In the genomic region with DNA sequence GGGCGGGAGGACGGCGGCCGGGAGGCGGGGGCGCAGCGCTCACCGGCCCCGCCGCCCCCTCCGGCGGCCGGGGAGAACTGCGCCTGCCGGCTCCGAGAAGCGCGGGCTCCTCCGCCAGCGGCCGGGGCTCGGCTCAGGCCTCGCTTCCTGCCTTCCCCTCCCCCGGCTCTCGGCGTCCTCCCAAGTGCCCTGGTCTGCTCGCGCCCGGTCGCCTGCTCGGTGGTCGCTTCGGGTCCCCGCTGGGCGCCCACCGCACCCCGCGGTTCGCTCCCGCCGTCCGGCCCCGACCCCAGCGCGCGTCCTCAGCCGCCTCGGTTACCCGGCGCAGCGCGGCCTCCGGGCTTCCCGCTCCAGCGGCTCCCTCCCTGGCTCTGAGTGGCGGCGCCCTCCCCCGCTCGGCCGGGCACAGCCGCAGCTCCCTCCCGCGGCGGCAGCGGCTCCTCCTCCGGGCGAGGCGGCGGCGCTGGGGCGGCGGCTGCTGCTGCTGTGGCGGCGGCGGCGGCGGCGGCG, we compare ENCODE assay signal across 7 cellular contexts. TPM values are rescaled to one million over a fixed set of nuclear protein-coding genes. Genes with fewer than 3 reads are reported as not detected.
A peak's percentile ranks its signal among the peaks of the same experiment; 100 is the strongest.
DNase-seq lines count a peak whose midpoint lies in the region; ATAC-seq and TF ChIP-seq lines count a peak whose summit lies in the region.

No MANE protein-coding gene starts in this region.

- H3K27ac ChIP-seq in Karpas-422 (ENCODE audit: low read length) (peak overlapping the region; percentile 81), caudate nucleus (ENCODE audit: low read depth, low read length) (peak overlapping the region; percentile 95)

- H3K4me3 ChIP-seq in GM06990 (replicated peaks; ENCODE audit: low read depth, low read length) (peak overlapping the region; percentile 92), Karpas-422 (ENCODE audit: low read length) (peak overlapping the region; percentile 90)

- peaks cover 8% of the 10 kb centered on the region; the same call in 1 of the 2 replicates for H4K20me1 ChIP-seq in Karpas-422 (ENCODE audit: insufficient read depth, low read depth, low read length)

- no peaks in the 10 kb centered on the region for H3K9me3 ChIP-seq in Karpas-422 (ENCODE audit: low read length)

- no peak overlapping the region for H2AFZ ChIP-seq in Karpas-422 (ENCODE audit: low read length)

- ATAC-seq in GM21619 (IDR thresholded peaks at IDR 0.05; ENCODE audit: unreplicated experiment), result peak; percentile 29
- peak; percentile 34 for ATAC-seq in left colon

- H3K4me2 ChIP-seq in Karpas-422 (ENCODE audit: low read depth, low read length, poor library complexity, severe bottlenecking), result peak overlapping the region; percentile 98

- DNase-seq in GM06990 (ENCODE audit: extremely low read depth, insufficient read length) (peak; percentile 87), Karpas-422 (peak; percentile 88), UCSD-AML1 (lab: John Stamatoyannopoulos, UW; ENCODE audit: unreplicated experiment) (peak; percentile 78), caudate nucleus (lab: John Stamatoyannopoulos, UW) (peak in 25 of 61 donors; percentile 41 to 80 (median 68)), left colon (peak; percentile 56 to 76)
- peak; percentile 61 to 66 for DNase-seq in stimulated activated CD4-positive, alpha-beta T cell treated with anti-CD3 and anti-CD28 coated beads, Interleukin-4, amount 100 ng/mL, for 4 hours

- intact Hi-C loops in left colon (cut with DNase I, micrococcal nuclease), result no loop called here

- H3K79me2 ChIP-seq in Karpas-422 (ENCODE audit: low read length), result peaks cover 35% of the 10 kb centered on the region

- peak overlapping the region; percentile 95 for H3K9ac ChIP-seq in Karpas-422 (ENCODE audit: low read length)

- peaks cover 35% of the 10 kb centered on the region for H3K4me1 ChIP-seq in Karpas-422 (ENCODE audit: low read length)

- no peaks in the 10 kb centered on the region for H3K27me3 ChIP-seq in GM06990 (replicated peaks; ENCODE audit: control insufficient read depth, insufficient read depth, low read length)
- no peaks in the 10 kb centered on the region for H3K27me3 ChIP-seq in Karpas-422 (ENCODE audit: low read length)

- peaks cover 18% of the 10 kb centered on the region for H3K36me3 ChIP-seq in GM06990 (ENCODE audit: control insufficient read depth, insufficient read depth, low read length)
- H3K36me3 ChIP-seq in Karpas-422 (ENCODE audit: insufficient read depth, low read length), result peaks cover 33% of the 10 kb centered on the region

- no peaks in the 10 kb centered on the region for H3K9me2 ChIP-seq in Karpas-422 (replicated peaks; ENCODE audit: insufficient read depth, low read length)

- no peak for TF ChIP-seq CTCF in GM06990 (IDR thresholded peaks at IDR 0.05; ENCODE audit: insufficient read depth, low read length, poor library complexity, severe bottlenecking)

RNA-seq across cellular contexts. Expression of a gene that starts 0.3 kb away (rescaled TPM):
- 57.8 and 150 TPM in 2 replicates for total RNA-seq in Karpas-422 (2014; rRNA removed; shearing (Covaris generic); ENCODE audit: low replicate concordance)
- 10 to 100 TPM; 61.1 to 69.6 TPM for total RNA-seq in left colon

RNA-seq across cellular contexts. Expression of a gene that starts 19.5 kb away (rescaled TPM):
- total RNA-seq in Karpas-422 (2014; rRNA removed; shearing (Covaris generic); ENCODE audit: low replicate concordance), result 29.0 and 54.7 TPM in 2 replicates
- total RNA-seq in left colon, result 10 to 100 TPM; 80.0 to 82.3 TPM

RNA-seq across cellular contexts. Expression of a gene that starts 32.4 kb away (rescaled TPM):
- 29.3 and 36.5 TPM in 2 replicates for total RNA-seq in Karpas-422 (2014; rRNA removed; shearing (Covaris generic); ENCODE audit: low replicate concordance)
- total RNA-seq in left colon, result 10 to 100 TPM; 44.8 to 51.8 TPM

RNA-seq across cellular contexts. Expression of a gene that starts 48.7 kb away (rescaled TPM):
- total RNA-seq in Karpas-422 (2014; rRNA removed; shearing (Covaris generic); ENCODE audit: low replicate concordance), result not detected in 2 replicates
- total RNA-seq in left colon, result under 1 TPM in 1 of 2 donors, not detected in 1; 0.56 TPM

RNA-seq across cellular contexts. Expression of a gene that starts 48.8 kb away (rescaled TPM):
- 0.14 and 0.19 TPM in 2 replicates for total RNA-seq in Karpas-422 (2014; rRNA removed; shearing (Covaris generic); ENCODE audit: low replicate concordance)
- not detected for total RNA-seq in left colon
